8 cellular contexts compared by ENCODE assay signal in genomic region chr4:93828332-93828829, GRCh38. TPM values are rescaled to one million over a fixed set of nuclear protein-coding genes. Genes with fewer than 3 reads are reported as not detected.
DNase-seq lines count a peak whose midpoint lies in the region; ATAC-seq lines count a peak whose summit lies in the region.

A gene with protein sequence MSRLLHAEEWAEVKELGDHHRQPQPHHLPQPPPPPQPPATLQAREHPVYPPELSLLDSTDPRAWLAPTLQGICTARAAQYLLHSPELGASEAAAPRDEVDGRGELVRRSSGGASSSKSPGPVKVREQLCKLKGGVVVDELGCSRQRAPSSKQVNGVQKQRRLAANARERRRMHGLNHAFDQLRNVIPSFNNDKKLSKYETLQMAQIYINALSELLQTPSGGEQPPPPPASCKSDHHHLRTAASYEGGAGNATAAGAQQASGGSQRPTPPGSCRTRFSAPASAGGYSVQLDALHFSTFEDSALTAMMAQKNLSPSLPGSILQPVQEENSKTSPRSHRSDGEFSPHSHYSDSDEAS (plus strand): TSS chr4:93828753. CDS start chr4:93828927, 174 bp downstream.

- no peak within 1 kb of the TSS for H3K23ac ChIP-seq in mesendoderm (ENCODE audit: low read length)

- no peak within 1 kb of the TSS for H3K18ac ChIP-seq in mesendoderm (ENCODE audit: low read length)

- no peak within 1 kb of the TSS for H3K56ac ChIP-seq in mesendoderm (ENCODE audit: low read length)

- H3K27me3 ChIP-seq in mesendoderm (ENCODE audit: insufficient read depth, low read length, poor library complexity): peaks cover 59% of the 10 kb centered on the region

- in situ Hi-C loops in T47D (cut with HindIII; ENCODE audit: low pct_unique_long_range_greater_than_20kb, low sequenced_read_pairs): no loop called here

- ATAC-seq in GM18502 (IDR thresholded peaks at IDR 0.05; ENCODE audit: poor library complexity, unreplicated experiment): no peak

- H4K5ac ChIP-seq in mesendoderm (ENCODE audit: low read length): no peak within 1 kb of the TSS

- H3K4me2 ChIP-seq in mesendoderm (ENCODE audit: low read length): peak within 1 kb of the TSS; percentile 49

- H3K4me3 ChIP-seq in GM08714 (ENCODE audit: low read length): peak within 1 kb of the TSS; percentile 17; the same call in 1 of the 2 replicates
- H3K4me3 ChIP-seq in mesendoderm (ENCODE audit: low read length): no peak within 1 kb of the TSS

- no CpG with 5 or more reads among the region's 40 CpGs for WGBS in mesendoderm (ENCODE audit: extremely low coverage, insufficient coverage, low lambda C conversion rate)

- no peak within 1 kb of the TSS for H2BK15ac ChIP-seq in mesendoderm (replicated peaks; ENCODE audit: low read depth)

- H2BK120ac ChIP-seq in mesendoderm (ENCODE audit: low read depth, low read length): no peak within 1 kb of the TSS

- no peaks in the 10 kb centered on the region for H3K36me3 ChIP-seq in mesendoderm (ENCODE audit: control insufficient read depth, insufficient read depth, low read length)

- H3K79me1 ChIP-seq in mesendoderm (ENCODE audit: low read length): no peaks in the 10 kb centered on the region

- no peak within 1 kb of the TSS for H3K4ac ChIP-seq in mesendoderm (ENCODE audit: low read depth, low read length)

- H3K4me1 ChIP-seq in mesendoderm (ENCODE audit: control insufficient read depth, low read depth, low read length): no peaks in the 10 kb centered on the region

- H2BK5ac ChIP-seq in mesendoderm (ENCODE audit: low read length): no peak within 1 kb of the TSS

- no peak within 1 kb of the TSS for H3K27ac ChIP-seq in mesendoderm (ENCODE audit: low read depth, low read length)

- DNase-seq in NCI-H1105 (lab: John Stamatoyannopoulos, UW) (peak; percentile 7), T47D (ENCODE audit: low read depth in 1 of 2, low spot score in 1 of 2) (peak; percentile 23 to 39), mesendoderm (peak; percentile 73), T-helper 9 cell (no peak), NCI-H2196 treated with DMSO at 0.1 percent for 48 hours (lab: John Stamatoyannopoulos, UW; ENCODE audit: unreplicated experiment) (no peak), NCI-H2029 treated with DMSO at 0.1 percent for 48 hours (lab: John Stamatoyannopoulos, UW) (no peak)

- no peak within 1 kb of the TSS for H2AK5ac ChIP-seq in mesendoderm (ENCODE audit: low read length)

- H3K9ac ChIP-seq in mesendoderm (ENCODE audit: low read length): no peak within 1 kb of the TSS

- H3K79me2 ChIP-seq in mesendoderm (ENCODE audit: control insufficient read depth, insufficient read depth, low read length): no peaks in the 10 kb centered on the region

- H4K8ac ChIP-seq in mesendoderm (ENCODE audit: low read depth, low read length): no peak within 1 kb of the TSS

RNA-seq across cellular contexts. Expression of the gene that starts here (rescaled TPM):
- 0.03 TPM for polyA plus RNA-seq in mesendoderm (2013, experiment 1 of 2)
- 0.03 TPM for polyA plus RNA-seq in mesendoderm (2013, experiment 2 of 2)

Comparison
In these comparisons a context has a peak if more than half of its experiments do, and no peak if none do; other contexts are left out.
1. DNase-seq: peak in NCI-H1105 (single experiment), T47D (2 of 2) and mesendoderm (single experiment); none in T-helper 9 cell (single experiment), NCI-H2196 treated with DMSO at 0.1 percent for 48 hours (single experiment) and NCI-H2029 treated with DMSO at 0.1 percent for 48 hours (single experiment).